In the genomic region with DNA sequence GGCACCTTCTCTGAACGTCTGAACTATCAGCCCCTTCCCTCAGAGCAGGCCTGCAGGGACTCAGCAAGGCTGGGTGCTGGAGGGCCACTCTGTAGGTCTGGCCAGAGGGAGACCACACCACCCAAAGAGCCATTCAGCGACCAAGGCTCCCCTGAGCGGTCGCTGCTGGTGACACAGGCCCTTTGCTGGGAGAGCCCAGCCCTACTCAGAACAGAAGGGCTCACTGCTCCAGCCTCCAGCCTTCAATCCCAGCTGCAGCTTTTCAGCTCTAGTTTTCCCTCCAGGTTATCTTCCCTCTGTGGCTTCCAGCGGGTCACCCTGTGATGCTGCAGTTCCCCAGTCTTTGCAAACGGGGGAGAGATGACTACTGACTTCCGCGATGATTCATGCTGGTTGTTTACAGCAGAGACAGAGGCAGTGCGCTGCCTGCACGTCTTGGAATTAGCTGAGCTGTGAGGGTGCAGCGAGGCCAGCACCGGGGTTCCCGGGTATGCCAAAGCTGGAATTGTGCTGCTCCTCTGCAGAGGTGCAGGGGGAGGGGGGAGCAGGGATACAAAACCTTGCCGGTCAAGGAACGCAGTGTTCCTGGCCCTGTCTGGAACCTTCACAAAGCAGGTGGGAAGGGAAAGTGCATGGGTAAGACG, we compare ENCODE assay signal across 1 cellular context.
TF ChIP-seq lines count a peak whose summit lies in the region.

No MANE protein-coding gene starts in this region.

TF ChIP-seq in K562, 482 proteins besides CTCF, POLR2A, EP300 and RAD21 (continued from another document):
- TF ChIP-seq, protein P1, sequence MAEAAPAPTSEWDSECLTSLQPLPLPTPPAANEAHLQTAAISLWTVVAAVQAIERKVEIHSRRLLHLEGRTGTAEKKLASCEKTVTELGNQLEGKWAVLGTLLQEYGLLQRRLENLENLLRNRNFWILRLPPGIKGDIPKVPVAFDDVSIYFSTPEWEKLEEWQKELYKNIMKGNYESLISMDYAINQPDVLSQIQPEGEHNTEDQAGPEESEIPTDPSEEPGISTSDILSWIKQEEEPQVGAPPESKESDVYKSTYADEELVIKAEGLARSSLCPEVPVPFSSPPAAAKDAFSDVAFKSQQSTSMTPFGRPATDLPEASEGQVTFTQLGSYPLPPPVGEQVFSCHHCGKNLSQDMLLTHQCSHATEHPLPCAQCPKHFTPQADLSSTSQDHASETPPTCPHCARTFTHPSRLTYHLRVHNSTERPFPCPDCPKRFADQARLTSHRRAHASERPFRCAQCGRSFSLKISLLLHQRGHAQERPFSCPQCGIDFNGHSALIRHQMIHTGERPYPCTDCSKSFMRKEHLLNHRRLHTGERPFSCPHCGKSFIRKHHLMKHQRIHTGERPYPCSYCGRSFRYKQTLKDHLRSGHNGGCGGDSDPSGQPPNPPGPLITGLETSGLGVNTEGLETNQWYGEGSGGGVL (CRISPR knock-in tag; IDR thresholded peaks at IDR 0.05), result no peak
- peak in 1 of 2 experiments; percentile 87; a peak in 1 of 3 replicates for TF ChIP-seq CBX3 (IDR thresholded peaks at IDR 0.05; ENCODE audit: borderline replicate concordance in 1 of 2, low read length in 2 of 2)
- TF ChIP-seq ZNF707 (CRISPR knock-in tag; conservative IDR thresholded peaks at IDR 0.05), result no peak
- TF ChIP-seq, protein P2, sequence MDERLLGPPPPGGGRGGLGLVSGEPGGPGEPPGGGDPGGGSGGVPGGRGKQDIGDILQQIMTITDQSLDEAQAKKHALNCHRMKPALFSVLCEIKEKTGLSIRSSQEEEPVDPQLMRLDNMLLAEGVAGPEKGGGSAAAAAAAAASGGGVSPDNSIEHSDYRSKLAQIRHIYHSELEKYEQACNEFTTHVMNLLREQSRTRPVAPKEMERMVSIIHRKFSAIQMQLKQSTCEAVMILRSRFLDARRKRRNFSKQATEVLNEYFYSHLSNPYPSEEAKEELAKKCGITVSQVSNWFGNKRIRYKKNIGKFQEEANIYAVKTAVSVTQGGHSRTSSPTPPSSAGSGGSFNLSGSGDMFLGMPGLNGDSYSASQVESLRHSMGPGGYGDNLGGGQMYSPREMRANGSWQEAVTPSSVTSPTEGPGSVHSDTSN (CRISPR knock-in tag; IDR thresholded peaks at IDR 0.05; ENCODE audit: low read depth), result no peak
- TF ChIP-seq, protein P2 (tag; conservative IDR thresholded peaks at IDR 0.05; ENCODE audit: low read depth), result peak; percentile 53
- TF ChIP-seq DPF2 (IDR thresholded peaks at IDR 0.05), result peak; percentile 97
- peak; percentile 77; the same call in 1 of the 2 replicates for TF ChIP-seq SOX6 (IDR thresholded peaks at IDR 0.05)
- peak; percentile 64; the same call in 1 of the 2 replicates for TF ChIP-seq TARDBP (IDR thresholded peaks at IDR 0.05)
- TF ChIP-seq PHF20 (IDR thresholded peaks at IDR 0.05; ENCODE audit: partially characterized antibody), result peak; percentile 56
- peak; percentile 84; the same call in 1 of the 2 replicates for TF ChIP-seq ZNF589 (CRISPR knock-in tag; IDR thresholded peaks at IDR 0.05; ENCODE audit: low read depth)
- TF ChIP-seq ZNF584 (CRISPR knock-in tag; IDR thresholded peaks at IDR 0.05; ENCODE audit: low read depth), result peak; percentile 49; the same call in 1 of the 2 replicates
- peak; percentile 66 for TF ChIP-seq ELF1 (tag; IDR thresholded peaks at IDR 0.05)
- peak; percentile 90 for TF ChIP-seq ATF7 (IDR thresholded peaks at IDR 0.05)
- no peak for TF ChIP-seq ILF3 (IDR thresholded peaks at IDR 0.05; ENCODE audit: borderline replicate concordance)
- peak; percentile 39 to 87; a peak in 2 of 4 replicates for TF ChIP-seq FOXA3 (CRISPR knock-in tag; conservative IDR thresholded peaks at IDR 0.05 in 1 of 2, IDR thresholded peaks at IDR 0.05 in 1 of 2)
- TF ChIP-seq, protein P3, sequence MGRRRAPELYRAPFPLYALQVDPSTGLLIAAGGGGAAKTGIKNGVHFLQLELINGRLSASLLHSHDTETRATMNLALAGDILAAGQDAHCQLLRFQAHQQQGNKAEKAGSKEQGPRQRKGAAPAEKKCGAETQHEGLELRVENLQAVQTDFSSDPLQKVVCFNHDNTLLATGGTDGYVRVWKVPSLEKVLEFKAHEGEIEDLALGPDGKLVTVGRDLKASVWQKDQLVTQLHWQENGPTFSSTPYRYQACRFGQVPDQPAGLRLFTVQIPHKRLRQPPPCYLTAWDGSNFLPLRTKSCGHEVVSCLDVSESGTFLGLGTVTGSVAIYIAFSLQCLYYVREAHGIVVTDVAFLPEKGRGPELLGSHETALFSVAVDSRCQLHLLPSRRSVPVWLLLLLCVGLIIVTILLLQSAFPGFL (CRISPR knock-in tag; IDR thresholded peaks at IDR 0.05), result no peak
- peak; percentile 97 for TF ChIP-seq ETV5 (CRISPR knock-in tag; IDR thresholded peaks at IDR 0.05; ENCODE audit: low read depth)
- peak; percentile 54; the same call in 1 of the 2 replicates for TF ChIP-seq ZNF316 (IDR thresholded peaks at IDR 0.05)
- TF ChIP-seq ETV6 (IDR thresholded peaks at IDR 0.05; ENCODE audit: borderline replicate concordance in 1 of 2, low read depth in 2 of 2, low read length in 1 of 2), result peak in 1 of 2 experiments; percentile 54; a peak in 2 of 4 replicates
- TF ChIP-seq ETV6 (CRISPR knock-in tag; IDR thresholded peaks at IDR 0.05; ENCODE audit: borderline replicate concordance), result no peak
- TF ChIP-seq, protein P4, sequence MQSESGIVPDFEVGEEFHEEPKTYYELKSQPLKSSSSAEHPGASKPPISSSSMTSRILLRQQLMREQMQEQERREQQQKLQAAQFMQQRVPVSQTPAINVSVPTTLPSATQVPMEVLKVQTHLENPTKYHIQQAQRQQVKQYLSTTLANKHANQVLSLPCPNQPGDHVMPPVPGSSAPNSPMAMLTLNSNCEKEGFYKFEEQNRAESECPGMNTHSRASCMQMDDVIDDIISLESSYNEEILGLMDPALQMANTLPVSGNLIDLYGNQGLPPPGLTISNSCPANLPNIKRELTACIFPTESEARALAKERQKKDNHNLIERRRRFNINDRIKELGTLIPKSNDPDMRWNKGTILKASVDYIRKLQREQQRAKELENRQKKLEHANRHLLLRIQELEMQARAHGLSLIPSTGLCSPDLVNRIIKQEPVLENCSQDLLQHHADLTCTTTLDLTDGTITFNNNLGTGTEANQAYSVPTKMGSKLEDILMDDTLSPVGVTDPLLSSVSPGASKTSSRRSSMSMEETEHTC (IDR thresholded peaks at IDR 0.05), result peak; percentile 53
- peak; percentile 85 for TF ChIP-seq CREM (IDR thresholded peaks at IDR 0.05; ENCODE audit: low read depth)
- TF ChIP-seq RBM39 (optimal IDR thresholded peaks at IDR 0.05; ENCODE audit: low read depth, low read length), result peak; percentile 90
- 0 out of 2 replicates have a peak, but pooled peaks have one; percentile 14 for TF ChIP-seq ZNF263 (CRISPR knock-in tag; IDR thresholded peaks at IDR 0.05; ENCODE audit: borderline replicate concordance)
- no peak for TF ChIP-seq NR4A1 (CRISPR knock-in tag; IDR thresholded peaks at IDR 0.05)
- TF ChIP-seq NR4A1 (tag; IDR thresholded peaks at IDR 0.05), result 0 out of 2 replicates have a peak, but pooled peaks have one; percentile 77
- TF ChIP-seq ZNF3 (CRISPR knock-in tag; IDR thresholded peaks at IDR 0.05), result no peak
- peak; percentile 67 for TF ChIP-seq LCOR (CRISPR knock-in tag; IDR thresholded peaks at IDR 0.05)
- no peak for TF ChIP-seq FIP1L1 (IDR thresholded peaks at IDR 0.05; ENCODE audit: low read depth, low read length, poor library complexity, severe bottlenecking)
- peak; percentile 85 for TF ChIP-seq BRD9 (IDR thresholded peaks at IDR 0.05; ENCODE audit: low read depth, partially characterized antibody)
- no peak for TF ChIP-seq TAF15 (IDR thresholded peaks at IDR 0.05; ENCODE audit: low read depth, low read length)
- peak; percentile 75 for TF ChIP-seq CBFA2T3 (IDR thresholded peaks at IDR 0.05)
- peak; percentile 82; the same call in 1 of the 2 replicates for TF ChIP-seq FOXJ2 (tag; IDR thresholded peaks at IDR 0.05)
- TF ChIP-seq RBBP5 (IDR thresholded peaks at IDR 0.05; ENCODE audit: borderline replicate concordance, insufficient read depth, low read length, poor library complexity, severe bottlenecking), result peak; percentile 47
- TF ChIP-seq, protein P5, sequence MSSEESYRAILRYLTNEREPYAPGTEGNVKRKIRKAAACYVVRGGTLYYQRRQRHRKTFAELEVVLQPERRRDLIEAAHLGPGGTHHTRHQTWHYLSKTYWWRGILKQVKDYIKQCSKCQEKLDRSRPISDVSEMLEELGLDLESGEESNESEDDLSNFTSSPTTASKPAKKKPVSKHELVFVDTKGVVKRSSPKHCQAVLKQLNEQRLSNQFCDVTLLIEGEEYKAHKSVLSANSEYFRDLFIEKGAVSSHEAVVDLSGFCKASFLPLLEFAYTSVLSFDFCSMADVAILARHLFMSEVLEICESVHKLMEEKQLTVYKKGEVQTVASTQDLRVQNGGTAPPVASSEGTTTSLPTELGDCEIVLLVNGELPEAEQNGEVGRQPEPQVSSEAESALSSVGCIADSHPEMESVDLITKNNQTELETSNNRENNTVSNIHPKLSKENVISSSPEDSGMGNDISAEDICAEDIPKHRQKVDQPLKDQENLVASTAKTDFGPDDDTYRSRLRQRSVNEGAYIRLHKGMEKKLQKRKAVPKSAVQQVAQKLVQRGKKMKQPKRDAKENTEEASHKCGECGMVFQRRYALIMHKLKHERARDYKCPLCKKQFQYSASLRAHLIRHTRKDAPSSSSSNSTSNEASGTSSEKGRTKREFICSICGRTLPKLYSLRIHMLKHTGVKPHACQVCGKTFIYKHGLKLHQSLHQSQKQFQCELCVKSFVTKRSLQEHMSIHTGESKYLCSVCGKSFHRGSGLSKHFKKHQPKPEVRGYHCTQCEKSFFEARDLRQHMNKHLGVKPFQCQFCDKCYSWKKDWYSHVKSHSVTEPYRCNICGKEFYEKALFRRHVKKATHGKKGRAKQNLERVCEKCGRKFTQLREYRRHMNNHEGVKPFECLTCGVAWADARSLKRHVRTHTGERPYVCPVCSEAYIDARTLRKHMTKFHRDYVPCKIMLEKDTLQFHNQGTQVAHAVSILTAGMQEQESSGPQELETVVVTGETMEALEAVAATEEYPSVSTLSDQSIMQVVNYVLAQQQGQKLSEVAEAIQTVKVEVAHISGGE (CRISPR knock-in tag; IDR thresholded peaks at IDR 0.05), result peak in 1 of 3 experiments; percentile 70; a peak in 2 of 6 replicates
- TF ChIP-seq ZNF668 (CRISPR knock-in tag; IDR thresholded peaks at IDR 0.05), result peak; percentile 53; the same call in 1 of the 2 replicates
- no peak for TF ChIP-seq ZNF408 (CRISPR knock-in tag; IDR thresholded peaks at IDR 0.05; ENCODE audit: low read depth)
- no peak for TF ChIP-seq RBM17 (IDR thresholded peaks at IDR 0.05; ENCODE audit: borderline replicate concordance, low read depth, low read length)
